Comparison of ENCODE assay signal across 12 cellular contexts in the genomic region with DNA sequence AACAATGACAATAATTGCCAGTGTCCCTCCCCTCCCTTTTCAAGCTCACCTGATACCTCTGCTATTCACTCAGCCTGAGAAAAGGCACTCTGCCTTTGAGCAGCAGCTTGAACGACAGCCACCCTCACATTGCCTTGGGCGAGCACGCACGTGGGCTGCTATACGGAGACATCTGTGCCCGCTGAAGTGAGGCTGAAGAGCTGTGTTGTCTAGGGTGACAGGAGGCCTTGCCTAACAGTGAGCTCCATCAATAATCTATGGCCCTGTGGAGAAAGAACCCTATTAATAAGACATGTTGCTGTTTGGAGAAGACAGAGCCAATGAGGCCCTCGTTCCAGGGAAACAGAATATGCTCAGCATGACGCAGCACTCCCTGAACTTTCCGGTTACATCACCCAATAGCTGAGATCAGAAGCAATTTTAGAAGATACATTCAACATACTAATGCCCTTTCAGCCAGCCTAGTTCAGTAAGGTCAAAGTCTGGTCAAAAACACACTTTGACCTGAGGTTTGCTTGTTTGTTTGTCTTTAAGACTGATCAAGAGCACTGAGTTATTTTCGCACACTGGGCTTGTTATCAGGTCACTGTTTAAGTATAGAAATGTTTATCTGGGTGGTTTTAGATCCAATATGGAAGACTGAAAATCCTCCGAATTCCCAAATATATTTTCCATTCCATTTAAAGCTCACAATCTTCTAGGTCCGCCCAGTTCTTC. TPM values are rescaled to one million over a fixed set of nuclear protein-coding genes. Genes with fewer than 3 reads are reported as not detected.
DNase-seq lines count a peak whose midpoint lies in the region; ATAC-seq, FAIRE-seq and TF ChIP-seq lines count a peak whose summit lies in the region.
"Had no signal": no experiment of that assay in that cellular context is flagged by ENCODE, and none has a peak within 500 bp of the region (broad histone marks: within the 10 kb centered on the region; RNA-seq: fewer than 3 reads in every experiment).

No MANE protein-coding gene starts in this region.

- peak; percentile 81 for FAIRE-seq in islet of Langerhans (lab: Jason Lieb, UNC)

- no peak for DNase-seq in Right ventricle myocardium inferior (ENCODE audit: missing footprints)
- no peak for DNase-seq in cardiac septum (ENCODE audit: low spot score)
- peak; percentile 48 to 50 for DNase-seq in cardiac fibroblast (ENCODE audit: low read depth in 2 of 2)
- DNase-seq in type B pancreatic cell (ENCODE audit: extremely low spot score, unreplicated experiment), result no peak
- no peak for DNase-seq in inferior parietal cortex (ENCODE audit: extremely low spot score)
- DNase-seq in OCI-M2 (lab: John Stamatoyannopoulos, UW; ENCODE audit: unreplicated experiment), result no peak
- DNase-seq: activated CD4-positive, alpha-beta memory T cell treated with anti-CD3 and anti-CD28 coated beads, Interleukin-2, amount 10 ng/mL, durations not matched to agents 7 days and 5 days; spleen; stimulated activated naive CD4-positive, alpha-beta T cell treated with Interleukin-2 at 50 U/mL for 16 hours had no signal

- intact Hi-C loops in Right ventricle myocardium inferior (cut with DNase I) (no loop called here), cardiac septum (cut with DNase I) (no loop called here)

- peaks cover 4% of the 10 kb centered on the region for H3K9me3 Mint-ChIP-seq in type B pancreatic cell

- H3K4me3 Mint-ChIP-seq in type B pancreatic cell, result no peak overlapping the region
- H3K4me3 Mint-ChIP-seq: activated CD4-positive, alpha-beta memory T cell treated with anti-CD3 and anti-CD28 coated beads, Interleukin-2, amount 10 ng/mL, durations not matched to agents 7 days and 5 days; memory B cell had no signal

- peak overlapping the region; percentile 8 for H3K27ac Mint-ChIP-seq in type B pancreatic cell
- H3K27ac Mint-ChIP-seq: activated CD4-positive, alpha-beta memory T cell treated with anti-CD3 and anti-CD28 coated beads, Interleukin-2, amount 10 ng/mL, durations not matched to agents 7 days and 5 days; memory B cell had no signal

- TF ChIP-seq CTCF in cardiac fibroblast (IDR thresholded peaks at IDR 0.05; ENCODE audit: low read depth, low read length) (no peak), type B pancreatic cell (conservative IDR thresholded peaks at IDR 0.05) (no peak)

- H3K4me1 Mint-ChIP-seq in type B pancreatic cell (ENCODE audit: unreplicated experiment), result peaks cover 15% of the 10 kb centered on the region
- H3K4me1 Mint-ChIP-seq: activated CD4-positive, alpha-beta memory T cell treated with anti-CD3 and anti-CD28 coated beads, Interleukin-2, amount 10 ng/mL, durations not matched to agents 7 days and 5 days; memory B cell had no signal

- ATAC-seq in Right ventricle myocardium inferior, result peak; percentile 37
- ATAC-seq in HG03025 (IDR thresholded peaks at IDR 0.05; ENCODE audit: low FRiP score, unreplicated experiment), result no peak

- H3K36me3 Mint-ChIP-seq in type B pancreatic cell, result no peaks in the 10 kb centered on the region
- H3K36me3 Mint-ChIP-seq: memory B cell had no signal

- H3K4me3 ChIP-seq in cardiac fibroblast (replicated peaks in 1 of 2; ENCODE audit: low read depth in 2 of 2, low read length in 2 of 2), result no peak overlapping the region
- H3K4me3 ChIP-seq: spleen had no signal

- H3K27me3 Mint-ChIP-seq in type B pancreatic cell, result no peaks in the 10 kb centered on the region
- H3K27me3 Mint-ChIP-seq: activated CD4-positive, alpha-beta memory T cell treated with anti-CD3 and anti-CD28 coated beads, Interleukin-2, amount 10 ng/mL, durations not matched to agents 7 days and 5 days had no signal

RNA-seq across cellular contexts. Expression of a gene that starts 30.6 kb away (rescaled TPM):
- total RNA-seq in Right ventricle myocardium inferior (181 TPM), cardiac septum (221 TPM), type B pancreatic cell (ENCODE audit: low replicate concordance) (0.88 and 4.2 TPM in 2 replicates)
- total RNA-seq: activated CD4-positive, alpha-beta memory T cell treated with anti-CD3 and anti-CD28 coated beads, Interleukin-2, amount 10 ng/mL, durations not matched to agents 7 days and 5 days had no signal

Comparison
In these comparisons a context has a peak if more than half of its experiments do, and no peak if none do; other contexts are left out.
1. DNase-seq: peak in cardiac fibroblast (2 of 2); none in Right ventricle myocardium inferior (single experiment), cardiac septum (single experiment), type B pancreatic cell (single experiment), inferior parietal cortex (single experiment) and OCI-M2 (single experiment).
2. RNA of a gene that starts 30.6 kb away (total RNA-seq): 221 TPM in cardiac septum (single experiment) and 181 TPM in Right ventricle myocardium inferior (single experiment); 0.88 to 4.2 TPM in type B pancreatic cell; every median in the first group is over 10 times any median in the second.